1 cellular context compared by ENCODE assay signal in the genomic region with DNA sequence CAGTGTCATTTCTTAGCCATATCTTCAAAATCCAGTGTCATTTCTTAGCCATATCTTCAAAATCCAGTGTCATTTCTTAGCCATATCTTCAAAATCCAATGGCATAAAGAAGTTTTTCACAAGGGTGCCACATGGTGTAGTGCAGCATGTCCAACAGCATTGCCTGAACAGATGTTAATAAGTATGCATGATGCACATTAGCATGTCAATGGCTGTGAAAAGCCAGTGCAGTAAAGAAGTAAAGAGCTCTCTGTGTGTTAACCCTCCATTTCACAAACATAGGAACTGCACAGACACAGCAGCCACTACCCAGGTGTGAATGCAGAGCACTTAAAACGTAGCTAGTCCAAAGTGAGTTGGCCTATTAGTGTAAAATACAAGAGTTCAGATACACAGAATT.
TF ChIP-seq lines count a peak whose summit lies in the region.

No MANE protein-coding gene starts in this region.

TF ChIP-seq in SK-N-SH, 30 proteins besides CTCF, POLR2A, EP300 and RAD21 (continued from another document):
- no peak for TF ChIP-seq RXRA (IDR thresholded peaks at IDR 0.05; ENCODE audit: borderline replicate concordance, low read depth)
- TF ChIP-seq, protein P1, sequence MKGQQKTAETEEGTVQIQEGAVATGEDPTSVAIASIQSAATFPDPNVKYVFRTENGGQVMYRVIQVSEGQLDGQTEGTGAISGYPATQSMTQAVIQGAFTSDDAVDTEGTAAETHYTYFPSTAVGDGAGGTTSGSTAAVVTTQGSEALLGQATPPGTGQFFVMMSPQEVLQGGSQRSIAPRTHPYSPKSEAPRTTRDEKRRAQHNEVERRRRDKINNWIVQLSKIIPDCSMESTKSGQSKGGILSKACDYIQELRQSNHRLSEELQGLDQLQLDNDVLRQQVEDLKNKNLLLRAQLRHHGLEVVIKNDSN (IDR thresholded peaks at IDR 0.05; ENCODE audit: borderline replicate concordance, low read depth) = no peak
- no peak for TF ChIP-seq TCF12 (IDR thresholded peaks at IDR 0.05)
- no peak for TF ChIP-seq NFIC (IDR thresholded peaks at IDR 0.05; ENCODE audit: borderline replicate concordance)
- TF ChIP-seq ELF1 (IDR thresholded peaks at IDR 0.05) = no peak
- TF ChIP-seq GATA2 (CRISPR knock-in tag; IDR thresholded peaks at IDR 0.05) = no peak
- TF ChIP-seq JUND (IDR thresholded peaks at IDR 0.05) = no peak
